21 cellular contexts compared by ENCODE assay signal in genomic region chr2:773256-774160, GRCh38.
A peak's percentile ranks its signal among the peaks of the same experiment; 100 is the strongest.
DNase-seq lines count a peak whose midpoint lies in the region; ATAC-seq and TF ChIP-seq lines count a peak whose summit lies in the region.
"Had no signal": no experiment of that assay in that cellular context is flagged by ENCODE, and none has a peak within 500 bp of the region (broad histone marks: within the 10 kb centered on the region; RNA-seq: fewer than 3 reads in every experiment).

No MANE protein-coding gene starts in this region.

- POLR2A ChIA-PET in naive thymus-derived CD8-positive, alpha-beta T cell (lab: Charles Lee) = no interaction called here

- no peaks in the 10 kb centered on the region for H3K36me3 ChIP-seq in DND-41 (ENCODE audit: insufficient read depth, low read length)
- H3K36me3 ChIP-seq in HUES64 (ENCODE audit: insufficient read depth, low read length) = no peaks in the 10 kb centered on the region
- H3K36me3 ChIP-seq in neural progenitor cell = no peaks in the 10 kb centered on the region
- H3K36me3 ChIP-seq: BLaER1 treated with 17β-estradiol and CSF1 and Interleukin-3, amounts not matched to agents 10 nM and 100 nM; SJSA1 had no signal

- H3K36me3 Mint-ChIP-seq in neural progenitor cell = no peaks in the 10 kb centered on the region
- no peaks in the 10 kb centered on the region for H3K36me3 Mint-ChIP-seq in naive thymus-derived CD8-positive, alpha-beta T cell
- H3K36me3 Mint-ChIP-seq: CD4-positive, alpha-beta memory T cell had no signal

- H3K4me2 ChIP-seq in DND-41 (ENCODE audit: insufficient read depth, low read length) (no peak overlapping the region), neural progenitor cell (peak overlapping the region; percentile 48)
- H3K4me2 ChIP-seq: BLaER1 treated with 17β-estradiol and CSF1 and Interleukin-3, amounts not matched to agents 10 nM and 100 nM; KMS-11 had no signal

- H3K9me3 ChIP-seq in DND-41 (ENCODE audit: insufficient read depth, low read length, severe bottlenecking) = peaks cover 5% of the 10 kb centered on the region
- H3K9me3 ChIP-seq in HUES64 (ENCODE audit: insufficient read depth, low read depth, low read length) = no peaks in the 10 kb centered on the region
- no peaks in the 10 kb centered on the region for H3K9me3 ChIP-seq in neural progenitor cell (ENCODE audit: low read depth)
- H3K9me3 ChIP-seq: SJSA1 had no signal

- no peaks in the 10 kb centered on the region for H3K79me2 ChIP-seq in DND-41 (ENCODE audit: insufficient read depth, low read length)
- no peaks in the 10 kb centered on the region for H3K79me2 ChIP-seq in neural progenitor cell (ENCODE audit: low read depth)

- H3K9ac ChIP-seq in DND-41 (ENCODE audit: low read depth, low read length) (no peak overlapping the region), HUES64 (ENCODE audit: low read depth, low read length) (no peak overlapping the region), neural progenitor cell (no peak overlapping the region)
- H3K9ac ChIP-seq: KMS-11 had no signal

- no peak for ATAC-seq in DND-41 (ENCODE audit: insufficient read depth, low read depth)
- peak; percentile 52 for ATAC-seq in GM21619 (IDR thresholded peaks at IDR 0.05; ENCODE audit: unreplicated experiment)
- no peak for ATAC-seq in naive thymus-derived CD8-positive, alpha-beta T cell
- ATAC-seq in GM18909 (IDR thresholded peaks at IDR 0.05; ENCODE audit: poor library complexity, unreplicated experiment) = no peak

- peak overlapping the region; percentile 22 for H3K27ac ChIP-seq in DND-41 (ENCODE audit: low read length)
- H3K27ac ChIP-seq in HUES64 (ENCODE audit: low read depth, low read length) = peak overlapping the region; percentile 47; the same call in 1 of the 2 replicates
- H3K27ac ChIP-seq in neural progenitor cell = no peak overlapping the region
- H3K27ac ChIP-seq: BLaER1 treated with 17β-estradiol and CSF1 and Interleukin-3, amounts not matched to agents 10 nM and 100 nM; KMS-11; SJSA1 had no signal

- TF ChIP-seq CTCF in DND-41 (IDR thresholded peaks at IDR 0.05; ENCODE audit: borderline replicate concordance, extremely low read depth, low read length, poor library complexity, severe bottlenecking) (no peak), neural progenitor cell (IDR thresholded peaks at IDR 0.05) (no peak)

- H2AFZ ChIP-seq in DND-41 (ENCODE audit: low read depth, low read length) (no peak overlapping the region), neural progenitor cell (replicated peaks) (no peak overlapping the region)

- H3F3A ChIP-seq in neural progenitor cell (ENCODE audit: low read depth) = peaks cover 16% of the 10 kb centered on the region

- peaks cover 38% of the 10 kb centered on the region for H3K4me1 Mint-ChIP-seq in neural progenitor cell
- peaks cover 4 to 10% (median 9%) of the 10 kb centered on the region in 4 donors for H3K4me1 Mint-ChIP-seq in naive thymus-derived CD8-positive, alpha-beta T cell

- WGBS in HUES64 = 77% methylated on average over 10 of the region's 11 CpGs

- no peak overlapping the region for H3K4me3 Mint-ChIP-seq in neural progenitor cell
- H3K4me3 Mint-ChIP-seq in naive thymus-derived CD8-positive, alpha-beta T cell = no peak overlapping the region
- H3K4me3 Mint-ChIP-seq: CD4-positive, alpha-beta memory T cell had no signal

- H3K4me3 ChIP-seq in DND-41 (ENCODE audit: low read depth in 1 of 2, low read length in 2 of 2) (no peak overlapping the region), HUES64 (ENCODE audit: low read length) (no peak overlapping the region), neural progenitor cell (no peak overlapping the region)
- H3K4me3 ChIP-seq: BLaER1 treated with 17β-estradiol and CSF1 and Interleukin-3, amounts not matched to agents 10 nM and 100 nM; SJSA1 had no signal

- H3K27ac Mint-ChIP-seq in neural progenitor cell = peak overlapping the region; percentile 95
- no peak overlapping the region for H3K27ac Mint-ChIP-seq in naive thymus-derived CD8-positive, alpha-beta T cell
- H3K27ac Mint-ChIP-seq: CD4-positive, alpha-beta memory T cell had no signal

- DNase-seq in DND-41 = no peak
- no peak for DNase-seq in neural progenitor cell (ENCODE audit: low spot score)
- no peak for DNase-seq in NAMALWA (ENCODE audit: low spot score)
- DNase-seq in naive thymus-derived CD8-positive, alpha-beta T cell = no peak
- no peak for DNase-seq in activated CD4-positive, alpha-beta T cell treated with anti-CD3 and anti-CD28 coated beads, Interleukin-2, amount 50 U/mL, for 48 hours
- DNase-seq: 8988T; CD4-positive, alpha-beta memory T cell; DMS153; GOT3; IMR-90; MV-4-11; NCI-H1694; NCI-H2171 treated with DMSO at 0.1 percent for 48 hours; NCI-H526; T-helper 1 cell had no signal

- H3K4me1 ChIP-seq in DND-41 (ENCODE audit: insufficient read depth, low read length) (peaks cover 36% of the 10 kb centered on the region), HUES64 (ENCODE audit: insufficient read depth, low read length) (peaks cover 26% of the 10 kb centered on the region), neural progenitor cell (peaks cover 28% of the 10 kb centered on the region)

- H3K27me3 Mint-ChIP-seq in neural progenitor cell (ENCODE audit: insufficient read depth, low read depth) = peaks cover 4% of the 10 kb centered on the region
- peaks cover 0 to 10% (median 4%) of the 10 kb centered on the region in 5 donors for H3K27me3 Mint-ChIP-seq in naive thymus-derived CD8-positive, alpha-beta T cell

- H3K27me3 ChIP-seq in DND-41 (ENCODE audit: insufficient read depth, low read length, poor library complexity) = no peaks in the 10 kb centered on the region
- no peaks in the 10 kb centered on the region for H3K27me3 ChIP-seq in HUES64 (ENCODE audit: insufficient read depth, low read length)
- H3K27me3 ChIP-seq in neural progenitor cell = no peaks in the 10 kb centered on the region
- H3K27me3 ChIP-seq: BLaER1 treated with 17β-estradiol and CSF1 and Interleukin-3, amounts not matched to agents 10 nM and 100 nM; SJSA1 had no signal

- peaks cover 3% of the 10 kb centered on the region for H3K9me3 Mint-ChIP-seq in neural progenitor cell
- H3K9me3 Mint-ChIP-seq in naive thymus-derived CD8-positive, alpha-beta T cell = peaks cover 0 to 1% (median 0%) of the 10 kb centered on the region in 9 donors
- H3K9me3 Mint-ChIP-seq: CD4-positive, alpha-beta memory T cell had no signal

- H4K20me1 ChIP-seq in DND-41 (ENCODE audit: insufficient read depth, low read length) (no peaks in the 10 kb centered on the region), neural progenitor cell (ENCODE audit: low read depth) (no peaks in the 10 kb centered on the region)
- H4K20me1 ChIP-seq: BLaER1 treated with 17β-estradiol and CSF1 and Interleukin-3, amounts not matched to agents 10 nM and 100 nM had no signal
